In the genomic region with DNA sequence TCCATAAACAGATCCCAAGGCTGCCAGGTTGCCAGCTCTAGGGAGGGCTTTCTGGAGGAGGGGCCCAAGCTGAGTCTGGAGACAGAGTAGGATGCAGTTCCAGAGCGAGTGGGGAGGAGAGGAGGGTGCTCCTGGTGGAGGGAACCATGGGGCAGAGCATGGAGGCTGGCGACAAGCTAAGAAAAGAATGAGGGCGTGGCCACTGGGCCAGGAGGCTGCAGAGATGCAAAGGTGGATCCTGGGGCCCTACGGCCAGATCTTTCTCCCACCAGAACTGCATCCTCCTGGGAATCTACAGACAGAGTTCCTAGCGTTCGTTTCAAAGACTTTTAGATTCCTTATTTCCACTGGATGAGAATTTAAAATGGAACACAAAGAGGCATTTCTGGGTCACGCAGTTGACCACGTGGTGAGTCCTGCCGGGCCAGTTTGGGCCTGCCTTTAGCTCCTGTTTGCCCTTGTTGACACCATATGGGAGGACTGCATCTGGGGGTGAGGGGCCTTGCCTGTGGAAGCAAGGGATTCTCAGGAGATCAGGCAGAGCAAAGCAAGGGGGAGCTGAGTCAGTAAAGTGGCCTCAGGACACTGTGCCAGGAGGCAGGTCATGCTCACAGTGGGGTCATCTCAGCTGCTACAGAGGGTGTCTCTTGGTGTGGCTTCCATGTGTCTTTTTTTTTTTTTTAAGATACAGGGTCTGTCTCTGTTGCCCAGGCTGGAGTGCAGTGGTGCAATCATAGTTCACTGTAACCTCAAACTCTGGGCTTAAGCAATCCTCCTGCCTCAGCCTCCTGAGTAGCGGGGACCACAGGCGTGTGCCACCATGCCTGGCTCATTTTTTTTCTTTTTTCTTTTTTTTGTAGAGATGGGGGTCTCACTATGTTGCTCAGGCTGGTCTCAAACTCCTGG, we compare ENCODE assay signal across 19 cellular contexts.
A peak's percentile ranks its signal among the peaks of the same experiment; 100 is the strongest.
DNase-seq lines count a peak whose midpoint lies in the region; ATAC-seq, FAIRE-seq and TF ChIP-seq lines count a peak whose summit lies in the region.
"Had no signal": no experiment of that assay in that cellular context is flagged by ENCODE, and none has a peak within 500 bp of the region (broad histone marks: within the 10 kb centered on the region; RNA-seq: fewer than 3 reads in every experiment).

No MANE protein-coding gene starts in this region.

- POLR2A ChIA-PET in Caco-2 (lab: Charles Lee), result interaction anchor here (0.7 kb wide), 1 partner anchor 77 kb away, joined by 3 read pairs; no protein-coding TSS in a partner anchor
- POLR2A ChIA-PET in CD8-positive, alpha-beta T cell (lab: Charles Lee), result no interaction called here

- no peak for FAIRE-seq in bronchial epithelial cell (lab: Jason Lieb, UNC)
- FAIRE-seq: GM19239 had no signal

- WGBS in mesodermal cell (ENCODE audit: insufficient coverage in 2 of 2), 2 experiments, result 79 to 84% methylated on average over 9 of the region's 11 CpGs

- H3K27ac Mint-ChIP-seq in Caco-2 (ENCODE audit: unreplicated experiment), result peak overlapping the region; percentile 70
- no peak overlapping the region for H3K27ac Mint-ChIP-seq in CD8-positive, alpha-beta T cell
- H3K27ac Mint-ChIP-seq: activated B cell treated with CpG ODN at 0.5 μM for 24 hours; activated CD8-positive, alpha-beta memory T cell treated with anti-CD3 and anti-CD28 coated beads, Interleukin-2, amount 10 ng/mL, durations not matched to agents 7 days and 5 days; dendritic cell treated with granulocyte-macrophage colony-stimulating factor and Interleukin-4, amounts not matched to agents 40 ng/mL and 50 ng/mL, for 4 days had no signal

- no peaks in the 10 kb centered on the region for H3K27me3 Mint-ChIP-seq in Caco-2 (ENCODE audit: insufficient read depth, unreplicated experiment)
- no peaks in the 10 kb centered on the region for H3K27me3 Mint-ChIP-seq in CD8-positive, alpha-beta T cell (ENCODE audit: low read depth)
- H3K27me3 Mint-ChIP-seq: activated B cell treated with CpG ODN at 0.5 μM for 24 hours; activated CD8-positive, alpha-beta memory T cell treated with anti-CD3 and anti-CD28 coated beads, Interleukin-2, amount 10 ng/mL, durations not matched to agents 7 days and 5 days; progenitor cell of endocrine pancreas had no signal

- CTCF ChIA-PET in Caco-2 (lab: Charles Lee), result interaction anchor here (0.6 to 0.9 kb wide), 4 partner anchors 57 to 164 kb away, joined by 3 read pairs; no protein-coding TSS in a partner anchor
- CTCF ChIA-PET in CD8-positive, alpha-beta T cell (lab: Charles Lee), result interaction anchor here (0.9 to 8.0 kb wide), 2 partner anchors 138 to 169 kb away, joined by 3 to 121 read pairs; a partner anchor contains a TSS

- peaks cover 24% of the 10 kb centered on the region for H3K4me1 Mint-ChIP-seq in Caco-2 (ENCODE audit: low read depth, unreplicated experiment)
- H3K4me1 Mint-ChIP-seq in CD8-positive, alpha-beta T cell (ENCODE audit: low read depth), result peaks cover 7% of the 10 kb centered on the region
- H3K4me1 Mint-ChIP-seq: activated B cell treated with CpG ODN at 0.5 μM for 24 hours had no signal

- H3K4me1 ChIP-seq in Caco-2 (peaks cover 38% of the 10 kb centered on the region), mesodermal cell (ENCODE audit: control insufficient read depth, insufficient read depth, low read length, poor library complexity, severe bottlenecking) (peaks cover 79% of the 10 kb centered on the region)
- peaks cover 7% of the 10 kb centered on the region for H3K4me1 ChIP-seq in CD8-positive, alpha-beta T cell (ENCODE audit: insufficient read depth, low read length)
- H3K4me1 ChIP-seq: ascending aorta had no signal

- H3K4me3 Mint-ChIP-seq in Caco-2 (ENCODE audit: unreplicated experiment), result no peak overlapping the region
- no peak overlapping the region for H3K4me3 Mint-ChIP-seq in CD8-positive, alpha-beta T cell
- H3K4me3 Mint-ChIP-seq: activated B cell treated with CpG ODN at 0.5 μM for 24 hours; activated CD8-positive, alpha-beta memory T cell treated with anti-CD3 and anti-CD28 coated beads, Interleukin-2, amount 10 ng/mL, durations not matched to agents 7 days and 5 days; dendritic cell treated with granulocyte-macrophage colony-stimulating factor and Interleukin-4, amounts not matched to agents 40 ng/mL and 50 ng/mL, for 4 days had no signal

- H3K36me3 ChIP-seq in Caco-2 (ENCODE audit: control insufficient read depth, insufficient read depth, low read length), result 0 out of 2 replicates have a peak, but pooled peaks cover 3% of the 10 kb centered on the region
- H3K36me3 ChIP-seq in bronchial epithelial cell (ENCODE audit: control insufficient read depth, insufficient read depth, low read length), result peaks cover 14% of the 10 kb centered on the region
- H3K36me3 ChIP-seq in mesodermal cell (ENCODE audit: control insufficient read depth, insufficient read depth, low read length), result peaks cover 36% of the 10 kb centered on the region
- H3K36me3 ChIP-seq in CD8-positive, alpha-beta T cell (ENCODE audit: insufficient read depth, low read length), result no peaks in the 10 kb centered on the region

- intact Hi-C loops in Caco-2 (cut with micrococcal nuclease; ENCODE audit: unreplicated experiment), result loop anchor here (2.0 to 10.0 kb wide), 4 partner anchors 15 to 307 kb away; no protein-coding TSS in a partner anchor
- intact Hi-C loops in CD8-positive, alpha-beta T cell (cut with DNase I, micrococcal nuclease), result no loop called here
- intact Hi-C loops in head of caudate nucleus (cut with DNase I), result no loop called here

- H3K9me3 ChIP-seq in Caco-2 (no peaks in the 10 kb centered on the region), mesodermal cell (ENCODE audit: control insufficient read depth, low read length) (no peaks in the 10 kb centered on the region)
- H3K9me3 ChIP-seq in CD8-positive, alpha-beta T cell (ENCODE audit: low read length), result no peaks in the 10 kb centered on the region
- H3K9me3 ChIP-seq: ascending aorta had no signal

- H3K27ac ChIP-seq in mesodermal cell (ENCODE audit: low read depth, low read length, severe bottlenecking), result peak overlapping the region; percentile 83
- H3K27ac ChIP-seq in CD8-positive, alpha-beta T cell (ENCODE audit: low read depth, low read length), result no peak overlapping the region
- H3K27ac ChIP-seq: ascending aorta, HL-60 had no signal

- TF ChIP-seq CTCF in Caco-2 (IDR thresholded peaks at IDR 0.05; ENCODE audit: insufficient read depth in 1 of 2, low read depth in 1 of 2, low read length in 1 of 2, severe bottlenecking in 1 of 2, unreplicated experiment in 1 of 2), result no peak
- no peak for TF ChIP-seq CTCF in bronchial epithelial cell (IDR thresholded peaks at IDR 0.05; ENCODE audit: insufficient read depth, low read length, severe bottlenecking)
- TF ChIP-seq CTCF in CD8-positive, alpha-beta T cell (IDR thresholded peaks at IDR 0.05), result no peak

- ATAC-seq in CD8-positive, alpha-beta T cell, result no peak
- ATAC-seq: activated CD8-positive, alpha-beta memory T cell treated with anti-CD3 and anti-CD28 coated beads, Interleukin-2, amount 10 ng/mL, durations not matched to agents 7 days and 5 days; Panc1 had no signal

- no TSS peak for BruUV-seq in Caco-2 (replicated peaks; lab: Mats Ljungman, UMichigan)

- H3K4me3 ChIP-seq in Caco-2 (ENCODE audit: low read depth, low read length), result no peak overlapping the region
- no peak overlapping the region for H3K4me3 ChIP-seq in bronchial epithelial cell (ENCODE audit: low read depth, low read length)
- H3K4me3 ChIP-seq in mesodermal cell (ENCODE audit: extremely low read depth, insufficient read depth, low read length, poor library complexity, severe bottlenecking), result no peak overlapping the region
- H3K4me3 ChIP-seq in CD8-positive, alpha-beta T cell (ENCODE audit: low read depth, low read length), result no peak overlapping the region
- H3K4me3 ChIP-seq: ascending aorta had no signal

- peaks cover 6% of the 10 kb centered on the region for H3K36me3 Mint-ChIP-seq in Caco-2 (ENCODE audit: insufficient read depth, unreplicated experiment)
- H3K36me3 Mint-ChIP-seq in CD8-positive, alpha-beta T cell, result no peaks in the 10 kb centered on the region
- H3K36me3 Mint-ChIP-seq: activated CD8-positive, alpha-beta memory T cell treated with anti-CD3 and anti-CD28 coated beads, Interleukin-2, amount 10 ng/mL, durations not matched to agents 7 days and 5 days had no signal

- H3K27me3 ChIP-seq in Caco-2 (replicated peaks; ENCODE audit: control insufficient read depth, insufficient read depth, low read length) (no peaks in the 10 kb centered on the region), bronchial epithelial cell (ENCODE audit: control insufficient read depth, insufficient read depth, low read length) (no peaks in the 10 kb centered on the region)
- H3K27me3 ChIP-seq in CD8-positive, alpha-beta T cell (ENCODE audit: insufficient read depth, low read length), result no peaks in the 10 kb centered on the region
- H3K27me3 ChIP-seq: ascending aorta had no signal

- H3K9me3 Mint-ChIP-seq in Caco-2 (ENCODE audit: unreplicated experiment), result no peaks in the 10 kb centered on the region
- H3K9me3 Mint-ChIP-seq in CD8-positive, alpha-beta T cell, result no peaks in the 10 kb centered on the region
- H3K9me3 Mint-ChIP-seq: activated B cell treated with CpG ODN at 0.5 μM for 24 hours; dendritic cell treated with granulocyte-macrophage colony-stimulating factor and Interleukin-4, amounts not matched to agents 40 ng/mL and 50 ng/mL, for 4 days had no signal

- DNase-seq in Caco-2, result peak; percentile 33 to 56
- DNase-seq in HPDE6-E6E7 (ENCODE audit: extremely low spot score), result peak; percentile 55
- DNase-seq in bronchial epithelial cell (ENCODE audit: low read depth), result peak; percentile 66
- DNase-seq in CD8-positive, alpha-beta T cell, result no peak
- DNase-seq in SIG-M5 (lab: John Stamatoyannopoulos, UW), result no peak
- DNase-seq in COLO668 (lab: John Stamatoyannopoulos, UW; ENCODE audit: unreplicated experiment), result no peak
- no peak for DNase-seq in head of caudate nucleus
- DNase-seq: activated B cell treated with CpG ODN at 0.5 μM for 24 hours; activated CD8-positive, alpha-beta memory T cell treated with anti-CD3 and anti-CD28 coated beads, Interleukin-2, amount 10 ng/mL, durations not matched to agents 7 days and 5 days; activated gamma-delta T cell; stimulated activated CD4-positive, alpha-beta T cell treated with anti-CD3 and anti-CD28 coated beads, Interleukin-15, amount 100 ng/mL, for 24 hours; SW 1271 had no signal

Comparison
In these comparisons a context has a peak if more than half of its experiments do, and no peak if none do; other contexts are left out.
1. DNase-seq: peak in Caco-2 (2 of 2), HPDE6-E6E7 (single experiment) and bronchial epithelial cell (single experiment); none in CD8-positive, alpha-beta T cell (0 of 7), SIG-M5 (single experiment), COLO668 (single experiment) and head of caudate nucleus (0 of 42).